16 cellular contexts compared by ENCODE assay signal in genomic region chr2:131120815-131121317, GRCh38. TPM values are rescaled to one million over a fixed set of nuclear protein-coding genes. Genes with fewer than 3 reads are reported as not detected.
A peak's percentile ranks its signal among the peaks of the same experiment; 100 is the strongest.
DNase-seq lines count a peak whose midpoint lies in the region; ATAC-seq and TF ChIP-seq lines count a peak whose summit lies in the region.
"Had no signal": no experiment of that assay in that cellular context is flagged by ENCODE, and none has a peak within 500 bp of the region (broad histone marks: within the 10 kb centered on the region; RNA-seq: fewer than 3 reads in every experiment).

No MANE protein-coding gene starts in this region.

- H3K27me3 ChIP-seq in DND-41 (ENCODE audit: insufficient read depth, low read length, poor library complexity) (no peaks in the 10 kb centered on the region), parathyroid adenoma (ENCODE audit: control insufficient read depth, insufficient read depth, low read length) (no peaks in the 10 kb centered on the region), GM23248 (replicated peaks; ENCODE audit: insufficient read depth) (no peaks in the 10 kb centered on the region)
- H3K27me3 ChIP-seq: Peyer's patch had no signal

- DNase-seq in SIG-M5 treated with dmso at 0.1 percent for 504 hours (lab: John Stamatoyannopoulos, UW; ENCODE audit: unreplicated experiment) (peak; percentile 39), SIG-M5 (lab: John Stamatoyannopoulos, UW) (no peak), DND-41 (no peak), GM23248 (no peak), kidney glomerular epithelial cell (lab: John Stamatoyannopoulos, UW) (no peak)
- DNase-seq in central memory CD8-positive, alpha-beta T cell (ENCODE audit: low spot score in 2 of 2), result no peak
- DNase-seq: Karpas-422, NCI-H1930, NCI-H2171 treated with DMSO at 0.1 percent for 48 hours, NCI-H82, SHP77 had no signal

- 97 to 98% methylated on average over 12 of the region's 12 CpGs for WGBS in GM23248 (ENCODE audit: low coverage in 1 of 2, low lambda C conversion rate in 2 of 2, missing lambda C conversion rate in 2 of 2), 2 experiments

- H3K4me3 ChIP-seq in DND-41 (ENCODE audit: low read depth in 1 of 2, low read length in 2 of 2) (no peak overlapping the region), parathyroid adenoma (ENCODE audit: low read depth, low read length) (no peak overlapping the region), GM23248 (no peak overlapping the region)
- H3K4me3 ChIP-seq: HAP-1, Peyer's patch had no signal

- peaks cover 3% of the 10 kb centered on the region for H3K4me1 ChIP-seq in DND-41 (ENCODE audit: insufficient read depth, low read length)
- peaks cover 8% of the 10 kb centered on the region for H3K4me1 ChIP-seq in parathyroid adenoma
- no peaks in the 10 kb centered on the region for H3K4me1 ChIP-seq in GM23248 (ENCODE audit: insufficient read depth)
- H3K4me1 ChIP-seq: Peyer's patch had no signal

- TF ChIP-seq CTCF in DND-41 (IDR thresholded peaks at IDR 0.05; ENCODE audit: borderline replicate concordance, extremely low read depth, low read length, poor library complexity, severe bottlenecking) (no peak), parathyroid adenoma (IDR thresholded peaks at IDR 0.05) (no peak)

- peaks cover 38% of the 10 kb centered on the region for H3K36me3 Mint-ChIP-seq in central memory CD8-positive, alpha-beta T cell (ENCODE audit: insufficient read depth)

- H3K9me2 ChIP-seq in GM23248 (ENCODE audit: insufficient read depth), result no peaks in the 10 kb centered on the region

- no peak overlapping the region for H3K4me2 ChIP-seq in DND-41 (ENCODE audit: insufficient read depth, low read length)
- H3K4me2 ChIP-seq in parathyroid adenoma (ENCODE audit: low read length), result peak overlapping the region; percentile 6
- no peak overlapping the region for H3K4me2 ChIP-seq in GM23248 (ENCODE audit: unreplicated experiment)

- H3K9ac ChIP-seq in DND-41 (ENCODE audit: low read depth, low read length), result no peak overlapping the region
- H3K9ac ChIP-seq in parathyroid adenoma, result no peak overlapping the region
- no peak overlapping the region for H3K9ac ChIP-seq in GM23248

- in situ Hi-C loops in GM23248 (cut with MboI), result no loop called here

- H2AFZ ChIP-seq in DND-41 (ENCODE audit: low read depth, low read length) (no peak overlapping the region), parathyroid adenoma (no peak overlapping the region), GM23248 (no peak overlapping the region)

- H3K9me3 ChIP-seq in DND-41 (ENCODE audit: insufficient read depth, low read length, severe bottlenecking) (no peaks in the 10 kb centered on the region), parathyroid adenoma (ENCODE audit: control insufficient read depth, low read length) (no peaks in the 10 kb centered on the region), GM23248 (ENCODE audit: low read depth) (no peaks in the 10 kb centered on the region)
- H3K9me3 ChIP-seq: HAP-1, Peyer's patch had no signal

- H3K36me3 ChIP-seq in DND-41 (ENCODE audit: insufficient read depth, low read length), result peaks cover 45% of the 10 kb centered on the region
- no peaks in the 10 kb centered on the region for H3K36me3 ChIP-seq in parathyroid adenoma (ENCODE audit: control insufficient read depth, insufficient read depth, low read length)
- H3K36me3 ChIP-seq in GM23248 (ENCODE audit: low read depth), result peaks cover 8% of the 10 kb centered on the region; the same call in 1 of the 2 replicates

- H4K20me1 ChIP-seq in DND-41 (ENCODE audit: insufficient read depth, low read length), result peaks cover 61% of the 10 kb centered on the region
- peaks cover 4% of the 10 kb centered on the region for H4K20me1 ChIP-seq in GM23248 (ENCODE audit: insufficient read depth)

- peak overlapping the region; percentile 25 for H3K27ac Mint-ChIP-seq in central memory CD8-positive, alpha-beta T cell (ENCODE audit: low read depth)

- peaks cover 36% of the 10 kb centered on the region for H3K4me1 Mint-ChIP-seq in central memory CD8-positive, alpha-beta T cell

- no peak overlapping the region for H3K4me3 Mint-ChIP-seq in central memory CD8-positive, alpha-beta T cell

- no peaks in the 10 kb centered on the region for H3K9me3 Mint-ChIP-seq in central memory CD8-positive, alpha-beta T cell

- H3F3A ChIP-seq in GM23248 (ENCODE audit: insufficient read depth), result no peaks in the 10 kb centered on the region

- H3K27ac ChIP-seq in DND-41 (ENCODE audit: low read length) (0 out of 2 replicates have a peak overlapping the region, but pooled peaks have one; percentile 11), parathyroid adenoma (no peak overlapping the region), GM23248 (no peak overlapping the region)
- H3K27ac ChIP-seq: 22Rv1, Peyer's patch had no signal

- H3K27me3 Mint-ChIP-seq in central memory CD8-positive, alpha-beta T cell, result no peaks in the 10 kb centered on the region

- H3K79me2 ChIP-seq in DND-41 (ENCODE audit: insufficient read depth, low read length), result peaks cover 81% of the 10 kb centered on the region
- peaks cover 34% of the 10 kb centered on the region for H3K79me2 ChIP-seq in parathyroid adenoma
- peaks cover 96% of the 10 kb centered on the region for H3K79me2 ChIP-seq in GM23248 (ENCODE audit: insufficient read depth)

- ATAC-seq in DND-41 (ENCODE audit: insufficient read depth, low read depth) (no peak), GM18868 (IDR thresholded peaks at IDR 0.05; ENCODE audit: unreplicated experiment) (no peak)
- no peak for ATAC-seq in central memory CD8-positive, alpha-beta T cell (replicated peaks; ENCODE audit: extremely low read depth, poor library complexity, severe bottlenecking)

RNA-seq across cellular contexts. Expression of gene PLEKHB2, which starts 15.7 kb away (rescaled TPM):
- 75.8 and 94.7 TPM in 2 replicates for total RNA-seq in GM23248 (2014; rRNA removed; shearing (Covaris generic))
- polyA plus RNA-seq in GM23248 (2016; fragmentation: Nextera tagmentation; extraction: Ambion mirVana), result 70.7 and 71.7 TPM in 2 replicates

RNA-seq across cellular contexts. Expression of gene FAM168B, which starts 27.6 kb away (rescaled TPM):
- 118 and 125 TPM in 2 replicates for total RNA-seq in GM23248 (2014; rRNA removed; shearing (Covaris generic))
- polyA plus RNA-seq in GM23248 (2016; fragmentation: Nextera tagmentation; extraction: Ambion mirVana), result 47.2 and 47.6 TPM in 2 replicates
